ENCODE assay signal across 8 cellular contexts in genomic region chr1:118077331-118078055, GRCh38.
DNase-seq lines count a peak whose midpoint lies in the region; ATAC-seq and TF ChIP-seq lines count a peak whose summit lies in the region.

No MANE protein-coding gene starts in this region.

- H3K27me3 ChIP-seq in heart left ventricle (peaks cover 0 to 4% (median 0%) of the 10 kb centered on the region in 9 donors), PC-9 (ENCODE audit: insufficient read depth, low read depth) (no peaks in the 10 kb centered on the region)

- POLR2A ChIA-PET in PC-9 (lab: Charles Lee; ENCODE audit: unreplicated experiment) = no interaction called here

- H2AFZ ChIP-seq in PC-9 = no peak overlapping the region

- H3K27ac ChIP-seq in heart left ventricle = no peak overlapping the region
- H3K27ac ChIP-seq in PC-9 = no peak overlapping the region

- no peak overlapping the region for H3K4me2 ChIP-seq in PC-9

- TF ChIP-seq CTCF in heart left ventricle (IDR thresholded peaks at IDR 0.05) = peak in 8 of 12 donors; percentile 6 to 41 (median 28)
- peak; percentile 89 for TF ChIP-seq CTCF in PC-9 (conservative IDR thresholded peaks at IDR 0.05)
- peak; percentile 47 for TF ChIP-seq CTCF in foreskin fibroblast (IDR thresholded peaks at IDR 0.05; ENCODE audit: low read depth, low read length)
- TF ChIP-seq CTCF in type B pancreatic cell (conservative IDR thresholded peaks at IDR 0.05) = peak; percentile 76

- H3K27ac Mint-ChIP-seq in type B pancreatic cell = no peak overlapping the region
- no peak overlapping the region for H3K27ac Mint-ChIP-seq in T-helper 2 cell treated with Interferon-gamma antibody and Interleukin-4, amounts not matched to agents 5 μg/mL and 100 μg/mL, for 36 hours

- TF ChIP-seq POLR2A in heart left ventricle (IDR thresholded peaks at IDR 0.05) = no peak

- H3K9me3 Mint-ChIP-seq in type B pancreatic cell = peaks cover 4% of the 10 kb centered on the region
- H3K9me3 Mint-ChIP-seq in T-helper 2 cell treated with Interferon-gamma antibody and Interleukin-4, amounts not matched to agents 5 μg/mL and 100 μg/mL, for 36 hours = no peaks in the 10 kb centered on the region

- no peak overlapping the region for H3K4me3 Mint-ChIP-seq in type B pancreatic cell
- H3K4me3 Mint-ChIP-seq in T-helper 2 cell treated with Interferon-gamma antibody and Interleukin-4, amounts not matched to agents 5 μg/mL and 100 μg/mL, for 36 hours = no peak overlapping the region

- peaks cover 26% of the 10 kb centered on the region for H3K4me1 Mint-ChIP-seq in type B pancreatic cell (ENCODE audit: unreplicated experiment)
- peaks cover 10% of the 10 kb centered on the region for H3K4me1 Mint-ChIP-seq in T-helper 2 cell treated with Interferon-gamma antibody and Interleukin-4, amounts not matched to agents 5 μg/mL and 100 μg/mL, for 36 hours (ENCODE audit: low read depth)

- intact Hi-C loops in heart left ventricle (cut with DNase I) = loop anchor here in 1 of 10 donors (10.0 kb wide), 1 partner anchor 57 kb away; no protein-coding TSS in a partner anchor
- intact Hi-C loops in Right ventricle myocardium inferior (cut with DNase I) = no loop called here
- intact Hi-C loops in PC-9 (cut with micrococcal nuclease; ENCODE audit: unreplicated experiment) = loop anchor here (2.0 to 10.0 kb wide), 4 partner anchors 75 to 1291 kb away; partner anchors contain the start of gene HAO2

- CTCF ChIA-PET in PC-9 (lab: Charles Lee) = interaction anchor here (0.6 kb wide), 1 partner anchor 1202 kb away, joined by 3 read pairs; no protein-coding TSS in a partner anchor

- H3F3A ChIP-seq in PC-9 (ENCODE audit: insufficient read depth, low read depth) = no peaks in the 10 kb centered on the region

- no TSS peak for BruUV-seq in PC-9 (replicated peaks; lab: Mats Ljungman, UMichigan)

- H3K4me3 ChIP-seq in heart left ventricle = no peak overlapping the region
- no peak overlapping the region for H3K4me3 ChIP-seq in PC-9
- H3K4me3 ChIP-seq in foreskin fibroblast (ENCODE audit: low read depth in 1 of 2, low read length in 2 of 2) = no peak overlapping the region

- DNase-seq in heart left ventricle = no peak
- DNase-seq in Right ventricle myocardium inferior (ENCODE audit: missing footprints) = no peak
- DNase-seq in PC-9 = peak in 1 of 2 experiments; percentile 2
- peak; percentile 18 to 67 for DNase-seq in foreskin fibroblast
- DNase-seq in type B pancreatic cell (ENCODE audit: extremely low spot score, unreplicated experiment) = no peak
- DNase-seq in T-helper 2 cell treated with Interferon-gamma antibody and Interleukin-4, amounts not matched to agents 5 μg/mL and 100 μg/mL, for 36 hours (ENCODE audit: low spot score) = no peak
- no peak for DNase-seq in activated naive CD4-positive, alpha-beta T cell treated with Interleukin-2 at 50 U/mL for 16 hours
- DNase-seq in cortex of kidney (lab: John Stamatoyannopoulos, UW) = no peak

- H3K36me3 ChIP-seq in heart left ventricle (no peaks in the 10 kb centered on the region), PC-9 (ENCODE audit: low read depth) (no peaks in the 10 kb centered on the region)

- no peaks in the 10 kb centered on the region for H4K20me1 ChIP-seq in PC-9 (ENCODE audit: insufficient read depth)

- no peaks in the 10 kb centered on the region for H3K9me2 ChIP-seq in PC-9 (ENCODE audit: insufficient read depth)

- H3K4me1 ChIP-seq in heart left ventricle (no peaks in the 10 kb centered on the region), PC-9 (replicated peaks; ENCODE audit: insufficient read depth) (no peaks in the 10 kb centered on the region; the same call in 1 of the 2 replicates)

- no peaks in the 10 kb centered on the region for H3K79me2 ChIP-seq in PC-9 (ENCODE audit: low read depth)

- no peaks in the 10 kb centered on the region for H3K27me3 Mint-ChIP-seq in type B pancreatic cell
- peaks cover 18% of the 10 kb centered on the region for H3K27me3 Mint-ChIP-seq in T-helper 2 cell treated with Interferon-gamma antibody and Interleukin-4, amounts not matched to agents 5 μg/mL and 100 μg/mL, for 36 hours (ENCODE audit: low read depth)

- ATAC-seq in heart left ventricle (no peak), Right ventricle myocardium inferior (no peak)

- H3K9me3 ChIP-seq in heart left ventricle (peaks cover 0 to 4% (median 0%) of the 10 kb centered on the region in 12 donors), PC-9 (ENCODE audit: insufficient read depth, low read depth) (no peaks in the 10 kb centered on the region)

- 54 to 75% (median 58%) methylated on average over 2 of the region's 2 CpGs for WGBS in heart left ventricle, 4 donors

- H3K36me3 Mint-ChIP-seq in type B pancreatic cell = peaks cover under 1% of the 10 kb centered on the region
- no peaks in the 10 kb centered on the region for H3K36me3 Mint-ChIP-seq in T-helper 2 cell treated with Interferon-gamma antibody and Interleukin-4, amounts not matched to agents 5 μg/mL and 100 μg/mL, for 36 hours (ENCODE audit: low read depth)

Comparison
In these comparisons a context has a peak if more than half of its experiments do, and no peak if none do; other contexts are left out.
1. DNase-seq: peak in foreskin fibroblast (2 of 2); none in heart left ventricle (0 of 5), Right ventricle myocardium inferior (single experiment), type B pancreatic cell (single experiment), T-helper 2 cell treated with Interferon-gamma antibody and Interleukin-4, amounts not matched to agents 5 μg/mL and 100 μg/mL, for 36 hours (single experiment), activated naive CD4-positive, alpha-beta T cell treated with Interleukin-2 at 50 U/mL for 16 hours (single experiment) and cortex of kidney (single experiment).
2. CTCF ChIP-seq: peak in every context shown above with its lines; median percentile 89 in PC-9; 76 in type B pancreatic cell; 47 in foreskin fibroblast; 28 in heart left ventricle.